In the genomic region with DNA sequence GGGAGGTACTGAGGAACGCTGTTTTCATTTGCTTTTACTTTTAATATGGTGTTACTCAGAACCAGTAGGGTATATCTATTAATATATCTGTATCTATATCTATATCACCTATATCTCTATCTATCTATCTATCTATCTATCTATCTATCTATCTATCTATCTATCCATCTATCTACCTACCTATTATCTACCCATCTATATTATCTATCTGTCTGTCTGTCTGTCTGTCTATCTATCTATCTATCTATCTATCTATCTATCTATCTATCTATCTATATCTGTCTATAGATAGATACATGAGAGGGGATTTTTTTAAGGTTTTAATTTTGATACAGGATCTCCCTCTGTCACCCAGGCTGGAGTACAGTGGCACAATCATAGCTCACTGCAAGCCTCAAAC, we compare ENCODE assay signal across 2 cellular contexts. TPM values are rescaled to one million over a fixed set of nuclear protein-coding genes. Genes with fewer than 3 reads are reported as not detected.
"Had no signal": no experiment of that assay in that cellular context is flagged by ENCODE, and none has a peak within 500 bp of the region (broad histone marks: within the 10 kb centered on the region; RNA-seq: fewer than 3 reads in every experiment).

No MANE protein-coding gene starts in this region.

RNA-seq across cellular contexts. Expression of gene GDNF, which starts 23.1 kb away (rescaled TPM):
- total RNA-seq: H4, H9 had no signal
